ENCODE assay signal across 8 cellular contexts in the genomic region with DNA sequence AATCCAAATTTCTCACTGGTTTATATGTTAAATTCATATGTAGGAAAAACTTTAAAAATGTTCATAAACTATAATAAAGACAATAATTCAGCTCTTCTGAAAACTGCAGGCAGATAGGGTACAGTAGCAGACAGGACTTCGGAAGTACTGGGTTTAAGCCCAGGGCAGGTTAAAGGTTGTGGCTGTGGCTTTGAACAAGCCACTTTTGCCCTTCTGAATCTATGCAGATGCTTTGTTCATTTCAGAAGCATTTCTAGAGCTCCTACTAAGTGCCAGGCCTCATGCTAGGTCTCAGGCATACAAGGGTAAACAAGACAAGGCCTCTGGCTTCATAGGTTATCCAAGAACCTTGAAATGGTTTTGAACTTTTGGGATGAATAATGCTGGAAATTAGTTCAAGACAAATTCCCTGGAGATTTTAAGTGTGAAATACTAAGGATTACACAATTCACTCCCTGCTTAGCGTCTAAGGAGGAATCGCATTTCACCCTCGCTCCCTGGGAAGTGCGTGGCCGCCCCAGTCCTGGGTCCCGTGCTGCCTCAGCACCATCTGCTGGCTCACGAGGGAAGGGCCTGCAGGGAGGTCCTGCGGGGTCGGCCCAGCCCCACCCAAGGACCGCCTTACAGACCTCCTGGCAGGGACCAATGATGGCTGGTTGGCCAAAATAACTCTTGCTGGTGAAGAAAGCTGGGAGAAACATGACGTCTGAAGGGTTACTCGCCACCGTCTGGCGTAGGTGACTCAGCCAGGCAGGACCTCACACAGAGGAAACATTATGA.
DNase-seq lines count a peak whose midpoint lies in the region; ATAC-seq and TF ChIP-seq lines count a peak whose summit lies in the region.

No MANE protein-coding gene starts in this region.

- in situ Hi-C loops in GM13977 (cut with MboI; ENCODE audit: low pct_unique_long_range_greater_than_20kb, low sequenced_read_pairs, unreplicated experiment), result no loop called here

- H3K36me3 Mint-ChIP-seq in activated naive CD8-positive, alpha-beta T cell treated with anti-CD3 and anti-CD28 coated beads, Interleukin-2, amount 50 U/mL, for 24 hours (ENCODE audit: low read depth), result no peaks in the 10 kb centered on the region

- ATAC-seq in activated naive CD8-positive, alpha-beta T cell treated with anti-CD3 and anti-CD28 coated beads, Interleukin-2, amount 50 U/mL, for 24 hours, result no peak
- no peak for ATAC-seq in GM21737 (IDR thresholded peaks at IDR 0.05; ENCODE audit: unreplicated experiment)

- H4K20me1 ChIP-seq in smooth muscle cell (ENCODE audit: low read depth), result no peaks in the 10 kb centered on the region

- no peaks in the 10 kb centered on the region for H3K4me1 ChIP-seq in smooth muscle cell (ENCODE audit: low read depth)

- peaks cover 3% of the 10 kb centered on the region for H3K27me3 Mint-ChIP-seq in activated naive CD8-positive, alpha-beta T cell treated with anti-CD3 and anti-CD28 coated beads, Interleukin-2, amount 50 U/mL, for 24 hours

- no peak overlapping the region for H3K27ac Mint-ChIP-seq in activated naive CD8-positive, alpha-beta T cell treated with anti-CD3 and anti-CD28 coated beads, Interleukin-2, amount 50 U/mL, for 24 hours

- H3F3A ChIP-seq in smooth muscle cell (ENCODE audit: low read depth), result no peaks in the 10 kb centered on the region

- TF ChIP-seq CTCF in GM13977 (IDR thresholded peaks at IDR 0.05; ENCODE audit: extremely low read depth, insufficient read depth, missing control alignments) (peak; percentile 88), smooth muscle cell (IDR thresholded peaks at IDR 0.05; ENCODE audit: borderline replicate concordance, insufficient read depth, poor library complexity, severe bottlenecking) (peak; percentile 48)

- no peaks in the 10 kb centered on the region for H3K27me3 ChIP-seq in smooth muscle cell (ENCODE audit: low read depth)

- no peak overlapping the region for H3K4me3 Mint-ChIP-seq in activated naive CD8-positive, alpha-beta T cell treated with anti-CD3 and anti-CD28 coated beads, Interleukin-2, amount 50 U/mL, for 24 hours

- no peaks in the 10 kb centered on the region for H3K9me3 ChIP-seq in smooth muscle cell (replicated peaks; ENCODE audit: low read depth)

- H3K4me3 ChIP-seq in smooth muscle cell, result no peak overlapping the region

- H3K9me3 Mint-ChIP-seq in activated naive CD8-positive, alpha-beta T cell treated with anti-CD3 and anti-CD28 coated beads, Interleukin-2, amount 50 U/mL, for 24 hours, result no peaks in the 10 kb centered on the region

- H3K4me1 Mint-ChIP-seq in activated naive CD8-positive, alpha-beta T cell treated with anti-CD3 and anti-CD28 coated beads, Interleukin-2, amount 50 U/mL, for 24 hours, result no peaks in the 10 kb centered on the region

- WGBS in smooth muscle cell (ENCODE audit: low lambda C conversion rate), result 10% methylated on average over 15 of the region's 15 CpGs

- no peaks in the 10 kb centered on the region for H3K79me2 ChIP-seq in smooth muscle cell (ENCODE audit: low read depth)

- H3K9ac ChIP-seq in smooth muscle cell (ENCODE audit: low read depth), result no peak overlapping the region

- peak overlapping the region; percentile 57 for H3K4me2 ChIP-seq in smooth muscle cell

- peak overlapping the region; percentile 7 for H2AFZ ChIP-seq in smooth muscle cell (ENCODE audit: low read depth)

- peak overlapping the region; percentile 7 for H3K27ac ChIP-seq in smooth muscle cell (ENCODE audit: low read depth)

- peak; percentile 77 for DNase-seq in 8988T
- DNase-seq in GM13977 (ENCODE audit: low spot score), result peak; percentile 68
- DNase-seq in HS-27A (ENCODE audit: low read depth), result peak; percentile 8
- DNase-seq in activated naive CD8-positive, alpha-beta T cell treated with anti-CD3 and anti-CD28 coated beads, Interleukin-2, amount 50 U/mL, for 24 hours, result peak; percentile 10
- DNase-seq in iPS DF 19.7 (ENCODE audit: low read depth, low spot score), result peak; percentile 48
- DNase-seq in smooth muscle cell (lab: John Stamatoyannopoulos, UW; ENCODE audit: unreplicated experiment), result peak; percentile 18
- no peak for DNase-seq in central memory CD4-positive, alpha-beta T cell

- no peaks in the 10 kb centered on the region for H3K36me3 ChIP-seq in smooth muscle cell (ENCODE audit: low read depth)
